8 cellular contexts compared by ENCODE assay signal in genomic region chr20:347317-347639, GRCh38. TPM values are rescaled to one million over a fixed set of nuclear protein-coding genes. Genes with fewer than 3 reads are reported as not detected.
A peak's percentile ranks its signal among the peaks of the same experiment; 100 is the strongest.
DNase-seq lines count a peak whose midpoint lies in the region; ATAC-seq and TF ChIP-seq lines count a peak whose summit lies in the region.

No MANE protein-coding gene starts in this region.

- H3F3A ChIP-seq in neural cell (ENCODE audit: insufficient read depth, low read length, poor library complexity, severe bottlenecking), result no peaks in the 10 kb centered on the region

- H3K4me3 ChIP-seq in HUES64 (ENCODE audit: low read length) (peak overlapping the region; percentile 66), coronary artery (peak overlapping the region; percentile 86), neural cell (ENCODE audit: low read length) (peak overlapping the region; percentile 84)

- WGBS in HUES64, result 0% methylated on average over 14 of the region's 19 CpGs

- H2AFZ ChIP-seq in neural cell (ENCODE audit: low read depth, low read length), result peak overlapping the region; percentile 56

- DNase-seq in coronary artery (ENCODE audit: low spot score), result no peak
- no peak for DNase-seq in COR-L47 (lab: John Stamatoyannopoulos, UW)
- DNase-seq in NK-92 (lab: John Stamatoyannopoulos, UW; ENCODE audit: unreplicated experiment), result no peak
- DNase-seq in activated gamma-delta T cell treated with Interleukin-2 at 50 U/mL for 16 hours, result no peak
- DNase-seq in putamen (ENCODE audit: low spot score), result no peak

- no peaks in the 10 kb centered on the region for H3K36me3 ChIP-seq in HUES64 (ENCODE audit: insufficient read depth, low read length)
- no peaks in the 10 kb centered on the region for H3K36me3 ChIP-seq in neural cell (ENCODE audit: insufficient read depth, low read length)

- H3K27ac ChIP-seq in HUES64 (ENCODE audit: low read depth, low read length), result peak overlapping the region; percentile 82; the same call in 1 of the 2 replicates
- peak overlapping the region; percentile 74 to 96 for H3K27ac ChIP-seq in coronary artery
- peak overlapping the region; percentile 98 for H3K27ac ChIP-seq in neural cell (ENCODE audit: low read length)

- peaks cover 13% of the 10 kb centered on the region for H3K79me2 ChIP-seq in neural cell (replicated peaks; ENCODE audit: insufficient read depth, low read length)

- H3K9me3 ChIP-seq in HUES64 (ENCODE audit: insufficient read depth, low read depth, low read length) (no peaks in the 10 kb centered on the region), neural cell (ENCODE audit: low read length) (no peaks in the 10 kb centered on the region)

- H3K4me2 ChIP-seq in neural cell (ENCODE audit: low read length), result peak overlapping the region; percentile 55

- ATAC-seq in GM19023 (IDR thresholded peaks at IDR 0.05; ENCODE audit: unreplicated experiment), result peak; percentile 1

- no peak for TF ChIP-seq RAD21 in neural cell (conservative IDR thresholded peaks at IDR 0.05)

- H3K4me1 ChIP-seq in HUES64 (ENCODE audit: insufficient read depth, low read length), result peaks cover 15% of the 10 kb centered on the region

- no peaks in the 10 kb centered on the region for H4K20me1 ChIP-seq in neural cell (ENCODE audit: insufficient read depth)

- H3K27me3 ChIP-seq in HUES64 (ENCODE audit: insufficient read depth, low read length) (peaks cover under 1% of the 10 kb centered on the region; the same call in 1 of the 2 replicates), neural cell (ENCODE audit: insufficient read depth, low read depth, low read length) (no peaks in the 10 kb centered on the region)

- no peak for TF ChIP-seq EP300 in neural cell (conservative IDR thresholded peaks at IDR 0.05; ENCODE audit: poor library complexity, severe bottlenecking)

- peak overlapping the region; percentile 64; the same call in 1 of the 2 replicates for H3K9ac ChIP-seq in HUES64 (ENCODE audit: low read depth, low read length)
- H3K9ac ChIP-seq in neural cell (ENCODE audit: low read length), result peak overlapping the region; percentile 97

- no peaks in the 10 kb centered on the region for H3K9me2 ChIP-seq in neural cell (ENCODE audit: insufficient read depth, low read length)

- no peak for TF ChIP-seq CTCF in coronary artery (IDR thresholded peaks at IDR 0.05)
- no peak for TF ChIP-seq CTCF in neural cell (IDR thresholded peaks at IDR 0.05; ENCODE audit: poor library complexity, severe bottlenecking)

TF ChIP-seq in neural cell, 6 proteins besides CTCF, POLR2A, EP300 and RAD21:
- TF ChIP-seq REST (IDR thresholded peaks at IDR 0.05; ENCODE audit: borderline replicate concordance) (no peak), MXI1 (conservative IDR thresholded peaks at IDR 0.05; ENCODE audit: poor library complexity, severe bottlenecking) (no peak), EZH2 (IDR thresholded peaks at IDR 0.05; ENCODE audit: borderline replicate concordance, insufficient read depth, low read length, poor library complexity, severe bottlenecking) (no peak), TAF1 (IDR thresholded peaks at IDR 0.05; ENCODE audit: low read depth) (no peak)
TF ChIP-seq in neural cell: peak in this region for 0.

RNA-seq across cellular contexts. Expression of gene NRSN2, which starts 0.4 kb away (rescaled TPM):
- 20.6 TPM for polyA plus RNA-seq in HUES64 (2013, experiment 1 of 2)
- polyA plus RNA-seq in HUES64 (2013, experiment 2 of 2), result 23.5 TPM
- 19.6 and 43.1 TPM in 2 replicates for polyA plus RNA-seq in neural cell
- 29.2 and 30.7 TPM in 2 replicates for polyA minus RNA-seq in neural cell

RNA-seq across cellular contexts. Expression of gene SOX12, which starts 21.9 kb away (rescaled TPM):
- 35.8 TPM for polyA plus RNA-seq in HUES64 (2013, experiment 1 of 2)
- 40.8 TPM for polyA plus RNA-seq in HUES64 (2013, experiment 2 of 2)
- polyA plus RNA-seq in neural cell, result 6.8 and 9.6 TPM in 2 replicates
- polyA minus RNA-seq in neural cell, result 12.5 and 13.4 TPM in 2 replicates

RNA-seq across cellular contexts. Expression of gene TRIB3, which starts 33.3 kb away (rescaled TPM):
- 5.6 TPM for polyA plus RNA-seq in HUES64 (2013, experiment 1 of 2)
- polyA plus RNA-seq in HUES64 (2013, experiment 2 of 2), result 6.3 TPM
- polyA plus RNA-seq in neural cell, result 6.0 and 6.8 TPM in 2 replicates
- 9.0 and 9.7 TPM in 2 replicates for polyA minus RNA-seq in neural cell

RNA-seq across cellular contexts. Expression of gene ZCCHC3, which starts 49.9 kb away (rescaled TPM):
- 37.7 TPM for polyA plus RNA-seq in HUES64 (2013, experiment 1 of 2)
- polyA plus RNA-seq in HUES64 (2013, experiment 2 of 2), result 40.1 TPM
- polyA plus RNA-seq in neural cell, result 15.5 and 19.5 TPM in 2 replicates
- polyA minus RNA-seq in neural cell, result 32.5 and 41.9 TPM in 2 replicates

RNA-seq across cellular contexts. Expression of gene C20orf96, which starts 56.7 kb away (rescaled TPM):
- polyA plus RNA-seq in HUES64 (2013, experiment 1 of 2), result 18.6 TPM
- 25.0 TPM for polyA plus RNA-seq in HUES64 (2013, experiment 2 of 2)
- 7.8 and 10.9 TPM in 2 replicates for polyA plus RNA-seq in neural cell
- 8.0 and 8.7 TPM in 2 replicates for polyA minus RNA-seq in neural cell
